In genomic region chr4:5700459-5700858, GRCh38 we compare ENCODE assay signal across 18 cellular contexts. TPM values are rescaled to one million over a fixed set of nuclear protein-coding genes. Genes with fewer than 3 reads are reported as not detected.
DNase-seq lines count a peak whose midpoint lies in the region; ATAC-seq and TF ChIP-seq lines count a peak whose summit lies in the region.
"Had no signal": no experiment of that assay in that cellular context is flagged by ENCODE, and none has a peak within 500 bp of the region (broad histone marks: within the 10 kb centered on the region; RNA-seq: fewer than 3 reads in every experiment).

No MANE protein-coding gene starts in this region.

- WGBS in heart left ventricle, 4 donors = 59 to 75% (median 67%) methylated on average over 4 to 5 of the region's 5 CpGs
- WGBS in IMR-90 (ENCODE audit: extremely low coverage in 2 of 2, insufficient read length in 1 of 2), 2 experiments = no CpG with 5 or more reads among the region's 5 CpGs

- no peak overlapping the region for H3K23ac ChIP-seq in IMR-90 (ENCODE audit: low read depth, low read length)

- H3K4me1 ChIP-seq in heart left ventricle = peaks cover 0 to 3% (median 0%) of the 10 kb centered on the region in 12 donors
- no peaks in the 10 kb centered on the region for H3K4me1 ChIP-seq in IMR-90 (ENCODE audit: control insufficient read depth, insufficient read depth, low read length)
- H3K4me1 ChIP-seq: Caco-2 had no signal

- TF ChIP-seq CTCF in heart left ventricle (IDR thresholded peaks at IDR 0.05) = no peak
- TF ChIP-seq CTCF in IMR-90 (conservative IDR thresholded peaks at IDR 0.05; ENCODE audit: low read depth, low read length) = no peak

- no peak for TF ChIP-seq RAD21 in IMR-90 (IDR thresholded peaks at IDR 0.05; ENCODE audit: low read length)

- H2BK20ac ChIP-seq in IMR-90 (ENCODE audit: low read depth, low read length) = no peak overlapping the region

- no peak overlapping the region for H2AK5ac ChIP-seq in IMR-90 (ENCODE audit: low read depth, low read length)

- DNase-seq in Right ventricle myocardium inferior (ENCODE audit: missing footprints) (no peak), heart left ventricle (no peak), IMR-90 (no peak), mesenteric fat pad (ENCODE audit: low spot score) (peak; percentile 75), NK-92 (lab: John Stamatoyannopoulos, UW; ENCODE audit: unreplicated experiment) (no peak), DMS114 treated with DMSO at 0.1 percent for 48 hours (lab: John Stamatoyannopoulos, UW; ENCODE audit: unreplicated experiment) (no peak)
- DNase-seq in activated CD8-positive, alpha-beta memory T cell treated with anti-CD3 and anti-CD28 coated beads, Interleukin-2, amount 50 U/mL, for 4 hours = no peak
- DNase-seq: ACHN; AML-193; Caco-2; CD4-positive, alpha-beta T cell; DMS153; DND-41; EL; H9 had no signal

- H4K91ac ChIP-seq in IMR-90 (ENCODE audit: insufficient read depth, low read depth, low read length) = no peak overlapping the region

- H3K4me2 ChIP-seq in IMR-90 (ENCODE audit: low read depth, low read length) = no peak overlapping the region

- H4K20me1 ChIP-seq in IMR-90 (ENCODE audit: insufficient read depth, low read length) = peaks cover 4% of the 10 kb centered on the region; the same call in 1 of the 2 replicates

- H3K27me3 ChIP-seq in heart left ventricle (no peaks in the 10 kb centered on the region), IMR-90 (ENCODE audit: control insufficient read depth, insufficient read depth, low read length) (no peaks in the 10 kb centered on the region)

- no peak overlapping the region for H2AFZ ChIP-seq in IMR-90 (replicated peaks; ENCODE audit: low read length, poor library complexity)

- no peak overlapping the region for H3K9ac ChIP-seq in IMR-90 (ENCODE audit: low read depth, low read length)

- H3K79me1 ChIP-seq in IMR-90 (ENCODE audit: low read depth in 1 of 2, low read length in 2 of 2) = peaks cover 19 to 40% of the 10 kb centered on the region in 2 experiments

- H2BK120ac ChIP-seq in IMR-90 (ENCODE audit: low read depth, low read length) = no peak overlapping the region

- CTCF ChIA-PET in IMR-90 (lab: Yijun Ruan, JAX) = no interaction called here

- peaks cover 6% of the 10 kb centered on the region; the same call in 1 of the 2 replicates for H3K9me1 ChIP-seq in IMR-90 (ENCODE audit: insufficient read depth, low read length)

- in situ Hi-C loops in IMR-90 (cut with MboI; ENCODE audit: low sequenced_read_pairs) = no loop called here

- no peak overlapping the region for H2BK15ac ChIP-seq in IMR-90 (ENCODE audit: low read depth, low read length)

- no TSS peak for BruUV-seq in IMR-90 (replicated peaks; lab: Mats Ljungman, UMichigan)

- H3K18ac ChIP-seq in IMR-90 (ENCODE audit: low read depth, low read length) = no peak overlapping the region

- H3K56ac ChIP-seq in IMR-90 (ENCODE audit: extremely low read depth, insufficient read depth, low read length) = no peak overlapping the region

- no peak overlapping the region for H2BK5ac ChIP-seq in IMR-90 (ENCODE audit: low read depth, low read length, poor library complexity, severe bottlenecking)

- H3K4me3 ChIP-seq in heart left ventricle = no peak overlapping the region
- no peak overlapping the region for H3K4me3 ChIP-seq in IMR-90 (ENCODE audit: insufficient read depth, low read depth, low read length)
- H3K4me3 ChIP-seq: GM12878 had no signal

- no peaks in the 10 kb centered on the region for H3K9me3 ChIP-seq in heart left ventricle
- H3K9me3 ChIP-seq in IMR-90 (ENCODE audit: control insufficient read depth, insufficient read depth, low read length) = no peaks in the 10 kb centered on the region
- H3K9me3 ChIP-seq: Caco-2 had no signal

- no peak overlapping the region for H4K8ac ChIP-seq in IMR-90 (ENCODE audit: low read depth in 2 of 2, low read length in 2 of 2)

- H3K36me3 ChIP-seq in heart left ventricle (peaks cover 0 to 23% (median 0%) of the 10 kb centered on the region in 9 donors), IMR-90 (ENCODE audit: control insufficient read depth, insufficient read depth, low read length) (peaks cover 35% of the 10 kb centered on the region)

- no peak for TF ChIP-seq POLR2A in heart left ventricle (IDR thresholded peaks at IDR 0.05)
- TF ChIP-seq POLR2A in IMR-90 (IDR thresholded peaks at IDR 0.05; ENCODE audit: low read depth, low read length) = no peak

- POLR2A ChIA-PET in IMR-90 (lab: Charles Lee; ENCODE audit: unreplicated experiment) = no interaction called here

- H3K4ac ChIP-seq in IMR-90 (ENCODE audit: low read depth, low read length) = no peak overlapping the region

- ATAC-seq in Right ventricle myocardium inferior = peak; percentile 15
- ATAC-seq in heart left ventricle = no peak
- ATAC-seq in IMR-90 (ENCODE audit: low read depth) = no peak
- ATAC-seq: GM12878, HepG2 had no signal

- intact Hi-C loops in Right ventricle myocardium inferior (cut with DNase I) (no loop called here), heart left ventricle (cut with DNase I) (no loop called here), IMR-90 (cut with micrococcal nuclease) (no loop called here)

- no peak overlapping the region for H4K5ac ChIP-seq in IMR-90 (ENCODE audit: low read depth, low read length)

- H3K14ac ChIP-seq in IMR-90 (replicated peaks; ENCODE audit: low read depth, low read length) = no peak overlapping the region

- H3K27ac ChIP-seq in heart left ventricle (no peak overlapping the region), IMR-90 (ENCODE audit: insufficient read depth, low read length) (no peak overlapping the region)
- H3K27ac ChIP-seq: C4-2B had no signal

- H2AK9ac ChIP-seq in IMR-90 (replicated peaks; ENCODE audit: low read depth, low read length, poor library complexity) = peak overlapping the region; percentile 23

- dilution Hi-C loops in IMR-90 (cut with HindIII; ENCODE audit: low sequenced_read_pairs, unreplicated experiment) = no loop called here

TF ChIP-seq in IMR-90, 13 proteins besides CTCF, POLR2A, EP300 and RAD21:
- TF ChIP-seq NFE2L2 (IDR thresholded peaks at IDR 0.05; ENCODE audit: low read depth, low read length) = no peak
- TF ChIP-seq, protein P1, sequence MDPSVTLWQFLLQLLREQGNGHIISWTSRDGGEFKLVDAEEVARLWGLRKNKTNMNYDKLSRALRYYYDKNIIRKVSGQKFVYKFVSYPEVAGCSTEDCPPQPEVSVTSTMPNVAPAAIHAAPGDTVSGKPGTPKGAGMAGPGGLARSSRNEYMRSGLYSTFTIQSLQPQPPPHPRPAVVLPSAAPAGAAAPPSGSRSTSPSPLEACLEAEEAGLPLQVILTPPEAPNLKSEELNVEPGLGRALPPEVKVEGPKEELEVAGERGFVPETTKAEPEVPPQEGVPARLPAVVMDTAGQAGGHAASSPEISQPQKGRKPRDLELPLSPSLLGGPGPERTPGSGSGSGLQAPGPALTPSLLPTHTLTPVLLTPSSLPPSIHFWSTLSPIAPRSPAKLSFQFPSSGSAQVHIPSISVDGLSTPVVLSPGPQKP (IDR thresholded peaks at IDR 0.05; ENCODE audit: borderline replicate concordance, low read depth, low read length) = no peak
- no peak for TF ChIP-seq RCOR1 (IDR thresholded peaks at IDR 0.05; ENCODE audit: insufficient replicate concordance, low read length)
- no peak for TF ChIP-seq SMC3 (IDR thresholded peaks at IDR 0.05; ENCODE audit: low read depth, low read length)
- TF ChIP-seq CHD1 (IDR thresholded peaks at IDR 0.05; ENCODE audit: low read depth, low read length) = no peak
- TF ChIP-seq FOS (IDR thresholded peaks at IDR 0.05; ENCODE audit: low read depth, low read length) = no peak
- no peak for TF ChIP-seq CEBPB (IDR thresholded peaks at IDR 0.05; ENCODE audit: low read depth, low read length)
- TF ChIP-seq BHLHE40 (IDR thresholded peaks at IDR 0.05; ENCODE audit: low read depth, low read length) = no peak
- TF ChIP-seq USF2 (IDR thresholded peaks at IDR 0.05; ENCODE audit: low read depth, low read length) = no peak
- no peak for TF ChIP-seq MAFK (IDR thresholded peaks at IDR 0.05; ENCODE audit: low read depth, low read length)
- no peak for TF ChIP-seq MAZ (IDR thresholded peaks at IDR 0.05; ENCODE audit: borderline replicate concordance, low read depth, low read length)
- TF ChIP-seq MXI1 (IDR thresholded peaks at IDR 0.05; ENCODE audit: borderline replicate concordance, low read depth, low read length) = no peak
- no peak for TF ChIP-seq RFX5 (IDR thresholded peaks at IDR 0.05; ENCODE audit: low read depth, low read length)
TF ChIP-seq in IMR-90: peak in this region for 0.

RNA-seq across cellular contexts. Expression of gene EVC2, which starts 7.9 kb away (rescaled TPM):
- total RNA-seq in Right ventricle myocardium inferior (1.2 TPM), heart left ventricle (1 to 10 TPM in 4 of 9 donors, under 1 TPM in 5; 0.46 to 3.1 (median 0.99) TPM), IMR-90 (2012; rRNA removed) (5.8 and 5.9 TPM in 2 replicates), mesenteric fat pad (4.0 TPM)
- polyA plus RNA-seq in heart left ventricle (under 1 TPM; 0.89 to 0.95 TPM), IMR-90 (2012; rRNA removed) (2.4 and 2.7 TPM in 2 replicates)
- polyA plus RNA-seq in IMR-90 (2012; cell fraction: cytosol; rRNA removed) = 1.5 and 1.9 TPM in 2 replicates
- 6.1 and 7.2 TPM in 2 replicates for polyA plus RNA-seq in IMR-90 (2012; cell fraction: nucleus; rRNA removed; ENCODE audit: low replicate concordance)
- total RNA-seq: Caco-2, HepG2 had no signal
- polyA plus RNA-seq: HepG2 had no signal

RNA-seq across cellular contexts. Expression of gene EVC, which starts 10.5 kb away (rescaled TPM):
- 6.7 TPM for total RNA-seq in Right ventricle myocardium inferior
- 10 to 100 TPM in 1 of 9 donors, 1 to 10 TPM in 8; 3.1 to 11.3 (median 4.2) TPM for total RNA-seq in heart left ventricle
- 1 to 10 TPM; 2.4 to 2.6 TPM for polyA plus RNA-seq in heart left ventricle
- total RNA-seq in IMR-90 (2012; rRNA removed) = 15.3 and 16.8 TPM in 2 replicates
- polyA plus RNA-seq in IMR-90 (2012; rRNA removed) = 18.8 and 18.9 TPM in 2 replicates
- 9.8 and 15.9 TPM in 2 replicates for polyA plus RNA-seq in IMR-90 (2012; cell fraction: cytosol; rRNA removed)
- polyA plus RNA-seq in IMR-90 (2012; cell fraction: nucleus; rRNA removed; ENCODE audit: low replicate concordance) = 29.5 and 41.2 TPM in 2 replicates
- 16.6 TPM for total RNA-seq in mesenteric fat pad
- total RNA-seq: Caco-2 had no signal
